ENCODE assay signal across 7 cellular contexts in the genomic region with DNA sequence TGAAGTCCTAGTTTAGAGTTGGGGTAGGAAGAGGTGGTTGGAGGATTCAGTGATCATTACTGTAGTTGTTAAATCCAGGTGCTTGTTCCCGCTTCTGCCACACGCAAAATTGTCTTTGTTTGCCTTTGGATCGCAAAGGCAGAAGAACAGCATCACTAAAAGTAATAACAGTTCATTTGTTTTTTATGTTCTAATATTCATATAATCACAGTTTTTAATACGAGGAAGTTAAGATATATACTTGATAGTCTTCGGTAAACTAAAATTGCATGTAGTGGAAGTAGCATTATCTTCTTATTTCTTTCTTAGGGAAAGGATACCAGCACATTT. TPM values are rescaled to one million over a fixed set of nuclear protein-coding genes. Genes with fewer than 3 reads are reported as not detected.
DNase-seq lines count a peak whose midpoint lies in the region; ATAC-seq and TF ChIP-seq lines count a peak whose summit lies in the region.

No MANE protein-coding gene starts in this region.

- no peaks in the 10 kb centered on the region for H3K27me3 ChIP-seq in neural cell (ENCODE audit: insufficient read depth, low read depth, low read length)

- peak overlapping the region; percentile 93 for H3K4me2 ChIP-seq in neural cell (ENCODE audit: low read length)

- DNase-seq in coronary artery (ENCODE audit: low spot score) (no peak), HCEC 1CT (no peak), NAMALWA (ENCODE audit: low spot score) (no peak)

- no peaks in the 10 kb centered on the region for H3K9me2 ChIP-seq in neural cell (ENCODE audit: insufficient read depth, low read length)

- TF ChIP-seq RAD21 in neural cell (conservative IDR thresholded peaks at IDR 0.05), result no peak

- peaks cover 56% of the 10 kb centered on the region for H3K79me2 ChIP-seq in neural cell (replicated peaks; ENCODE audit: insufficient read depth, low read length)

- H3K9ac ChIP-seq in neural cell (ENCODE audit: low read length), result peak overlapping the region; percentile 79

- TF ChIP-seq EP300 in neural cell (conservative IDR thresholded peaks at IDR 0.05; ENCODE audit: poor library complexity, severe bottlenecking), result no peak

- TF ChIP-seq CTCF in coronary artery (IDR thresholded peaks at IDR 0.05) (no peak), neural cell (IDR thresholded peaks at IDR 0.05; ENCODE audit: poor library complexity, severe bottlenecking) (no peak)

- peak overlapping the region; percentile 93 for H3K27ac ChIP-seq in KOPT-K1 (ENCODE audit: low read depth, low read length, poor library complexity, severe bottlenecking)
- peak overlapping the region; percentile 77 to 92 for H3K27ac ChIP-seq in coronary artery
- peak overlapping the region; percentile 83 for H3K27ac ChIP-seq in neural cell (ENCODE audit: low read length)

- H2AFZ ChIP-seq in neural cell (ENCODE audit: low read depth, low read length), result peak overlapping the region; percentile 90

- H3K9me3 ChIP-seq in KOPT-K1 (ENCODE audit: insufficient read depth, low read length, poor library complexity, severe bottlenecking), result no peaks in the 10 kb centered on the region
- H3K9me3 ChIP-seq in neural cell (ENCODE audit: low read length), result no peaks in the 10 kb centered on the region

- peaks cover 3% of the 10 kb centered on the region for H4K20me1 ChIP-seq in neural cell (ENCODE audit: insufficient read depth)

- H3F3A ChIP-seq in neural cell (ENCODE audit: insufficient read depth, low read length, poor library complexity, severe bottlenecking), result peaks cover 3% of the 10 kb centered on the region

- peak; percentile 3 for ATAC-seq in GM19452 (IDR thresholded peaks at IDR 0.05; ENCODE audit: unreplicated experiment)
- ATAC-seq in HG02938 (IDR thresholded peaks at IDR 0.05; ENCODE audit: unreplicated experiment), result no peak

- H3K36me3 ChIP-seq in KOPT-K1 (ENCODE audit: insufficient read depth, low read length) (no peaks in the 10 kb centered on the region), neural cell (ENCODE audit: insufficient read depth, low read length) (no peaks in the 10 kb centered on the region)

- H3K4me3 ChIP-seq in coronary artery (peak overlapping the region; percentile 88), neural cell (ENCODE audit: low read length) (peak overlapping the region; percentile 78)

TF ChIP-seq in neural cell, 6 proteins besides CTCF, POLR2A, EP300 and RAD21:
- TF ChIP-seq EZH2 (IDR thresholded peaks at IDR 0.05; ENCODE audit: borderline replicate concordance, insufficient read depth, low read length, poor library complexity, severe bottlenecking) (no peak), POLR2AphosphoS5 (IDR thresholded peaks at IDR 0.05) (no peak), SMC3 (conservative IDR thresholded peaks at IDR 0.05; ENCODE audit: poor library complexity) (no peak), TAF1 (IDR thresholded peaks at IDR 0.05; ENCODE audit: low read depth) (no peak), MXI1 (conservative IDR thresholded peaks at IDR 0.05; ENCODE audit: poor library complexity, severe bottlenecking) (no peak)
- TF ChIP-seq, protein P1, sequence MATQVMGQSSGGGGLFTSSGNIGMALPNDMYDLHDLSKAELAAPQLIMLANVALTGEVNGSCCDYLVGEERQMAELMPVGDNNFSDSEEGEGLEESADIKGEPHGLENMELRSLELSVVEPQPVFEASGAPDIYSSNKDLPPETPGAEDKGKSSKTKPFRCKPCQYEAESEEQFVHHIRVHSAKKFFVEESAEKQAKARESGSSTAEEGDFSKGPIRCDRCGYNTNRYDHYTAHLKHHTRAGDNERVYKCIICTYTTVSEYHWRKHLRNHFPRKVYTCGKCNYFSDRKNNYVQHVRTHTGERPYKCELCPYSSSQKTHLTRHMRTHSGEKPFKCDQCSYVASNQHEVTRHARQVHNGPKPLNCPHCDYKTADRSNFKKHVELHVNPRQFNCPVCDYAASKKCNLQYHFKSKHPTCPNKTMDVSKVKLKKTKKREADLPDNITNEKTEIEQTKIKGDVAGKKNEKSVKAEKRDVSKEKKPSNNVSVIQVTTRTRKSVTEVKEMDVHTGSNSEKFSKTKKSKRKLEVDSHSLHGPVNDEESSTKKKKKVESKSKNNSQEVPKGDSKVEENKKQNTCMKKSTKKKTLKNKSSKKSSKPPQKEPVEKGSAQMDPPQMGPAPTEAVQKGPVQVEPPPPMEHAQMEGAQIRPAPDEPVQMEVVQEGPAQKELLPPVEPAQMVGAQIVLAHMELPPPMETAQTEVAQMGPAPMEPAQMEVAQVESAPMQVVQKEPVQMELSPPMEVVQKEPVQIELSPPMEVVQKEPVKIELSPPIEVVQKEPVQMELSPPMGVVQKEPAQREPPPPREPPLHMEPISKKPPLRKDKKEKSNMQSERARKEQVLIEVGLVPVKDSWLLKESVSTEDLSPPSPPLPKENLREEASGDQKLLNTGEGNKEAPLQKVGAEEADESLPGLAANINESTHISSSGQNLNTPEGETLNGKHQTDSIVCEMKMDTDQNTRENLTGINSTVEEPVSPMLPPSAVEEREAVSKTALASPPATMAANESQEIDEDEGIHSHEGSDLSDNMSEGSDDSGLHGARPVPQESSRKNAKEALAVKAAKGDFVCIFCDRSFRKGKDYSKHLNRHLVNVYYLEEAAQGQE (IDR thresholded peaks at IDR 0.05; ENCODE audit: borderline replicate concordance), result no peak

RNA-seq across cellular contexts. Expression of a gene that starts 0.4 kb away (rescaled TPM):
- 111 and 154 TPM in 2 replicates for polyA plus RNA-seq in neural cell
- 28.0 and 44.5 TPM in 2 replicates for polyA minus RNA-seq in neural cell

RNA-seq across cellular contexts. Expression of a gene that starts 0.7 kb away (rescaled TPM):
- 18.1 and 20.4 TPM in 2 replicates for polyA plus RNA-seq in neural cell
- polyA minus RNA-seq in neural cell, result 67.9 and 77.4 TPM in 2 replicates

RNA-seq across cellular contexts. Expression of a gene that starts 43.8 kb away (rescaled TPM):
- polyA plus RNA-seq in neural cell, result 0.84 and 1.6 TPM in 2 replicates
- polyA minus RNA-seq in neural cell, result 1.9 and 3.2 TPM in 2 replicates
